ENCODE assay signal across 1 cellular context in genomic region chr7:106417273-106417902, GRCh38.
A peak's percentile ranks its signal among the peaks of the same experiment; 100 is the strongest.
TF ChIP-seq lines count a peak whose summit lies in the region.

No MANE protein-coding gene starts in this region.

TF ChIP-seq in K562, 482 proteins besides CTCF, POLR2A, EP300 and RAD21:
- TF ChIP-seq CBFA2T3 (IDR thresholded peaks at IDR 0.05) (0 out of 2 replicates have a peak, but pooled peaks have one; percentile 7), SOX6 (IDR thresholded peaks at IDR 0.05) (peak; percentile 69), NR3C1 (CRISPR knock-in tag; IDR thresholded peaks at IDR 0.05) (no peak), TRIM24 (IDR thresholded peaks at IDR 0.05) (peak in 1 of 2 experiments; percentile 49; a peak in 1 of 4 replicates), ATF3 (IDR thresholded peaks at IDR 0.05) (peak; percentile 47; the same call in 1 of the 2 replicates), ATF3 (CRISPR knock-in tag; conservative IDR thresholded peaks at IDR 0.05) (no peak), ARID1B (IDR thresholded peaks at IDR 0.05) (peak; percentile 19; the same call in 1 of the 2 replicates), ZNF224 (CRISPR knock-in tag; IDR thresholded peaks at IDR 0.05) (no peak), XRCC5 (IDR thresholded peaks at IDR 0.05; ENCODE audit: low read depth, low read length) (no peak), JUN (IDR thresholded peaks at IDR 0.05; ENCODE audit: borderline replicate concordance, low read depth, low read length) (peak; percentile 40; the same call in 1 of the 2 replicates), JUN (CRISPR knock-in tag; IDR thresholded peaks at IDR 0.05; ENCODE audit: borderline replicate concordance) (no peak), ZNF347 (CRISPR knock-in tag; IDR thresholded peaks at IDR 0.05; ENCODE audit: low read depth) (no peak), KDM1A (IDR thresholded peaks at IDR 0.05) (0 out of 4 replicates have a peak, but pooled peaks of 1 of the 2 experiments have one; percentile 26), FOSL1 (tag; conservative IDR thresholded peaks at IDR 0.05) (peak; percentile 56)
